In genomic region chr6:28863607-28864320, GRCh38 we compare ENCODE assay signal across 8 cellular contexts.
DNase-seq lines count a peak whose midpoint lies in the region; ATAC-seq and TF ChIP-seq lines count a peak whose summit lies in the region.

No MANE protein-coding gene starts in this region.

- ATAC-seq in GM19328 (IDR thresholded peaks at IDR 0.05; ENCODE audit: unreplicated experiment), result no peak

- H3K27me3 Mint-ChIP-seq in HFFc6 (ENCODE audit: insufficient read depth), result peaks cover 12% of the 10 kb centered on the region
- H3K27me3 Mint-ChIP-seq in chondrocyte (ENCODE audit: low read depth), result peaks cover 9% of the 10 kb centered on the region

- H3K4me3 Mint-ChIP-seq in HFFc6 (peak overlapping the region; percentile 95), chondrocyte (ENCODE audit: unreplicated experiment) (peak overlapping the region; percentile 90)

- DNase-seq in COLO829 (ENCODE audit: low spot score) (peak; percentile 68), HFFc6 (peak; percentile 76), NCI-H226 (peak; percentile 52), chondrocyte (ENCODE audit: low spot score) (no peak), kidney tubule cell (ENCODE audit: low spot score) (peak; percentile 86)
- peak; percentile 83 for DNase-seq in activated CD4-positive, alpha-beta T cell treated with anti-CD3 and anti-CD28 coated beads for 1 hour
- DNase-seq in stimulated activated CD4-positive, alpha-beta T cell treated with anti-CD3 and anti-CD28 coated beads, Interleukin-15, amount 100 ng/mL, for 24 hours, result peak; percentile 85

- H3K9me3 Mint-ChIP-seq in HFFc6, result peaks cover 7% of the 10 kb centered on the region; the same call in 1 of the 2 replicates
- H3K9me3 Mint-ChIP-seq in chondrocyte (ENCODE audit: low read depth), result peaks cover 5% of the 10 kb centered on the region

- H3K4me1 Mint-ChIP-seq in HFFc6 (ENCODE audit: low read depth), result peaks cover 20% of the 10 kb centered on the region
- H3K4me1 Mint-ChIP-seq in chondrocyte (ENCODE audit: low read depth), result peaks cover 22% of the 10 kb centered on the region

- H3K27ac Mint-ChIP-seq in HFFc6 (peak overlapping the region; percentile 81), chondrocyte (ENCODE audit: unreplicated experiment) (peak overlapping the region; percentile 90)

- TF ChIP-seq CTCF in HFFc6 (IDR thresholded peaks at IDR 0.05) (no peak), chondrocyte (IDR thresholded peaks at IDR 0.05) (no peak)

- no peaks in the 10 kb centered on the region for H3K36me3 Mint-ChIP-seq in HFFc6 (ENCODE audit: low read depth)
- H3K36me3 Mint-ChIP-seq in chondrocyte (ENCODE audit: low read depth), result no peaks in the 10 kb centered on the region
